Comparison of ENCODE assay signal across 8 cellular contexts in genomic region chr7:6106140-6106904, GRCh38. TPM values are rescaled to one million over a fixed set of nuclear protein-coding genes. Genes with fewer than 3 reads are reported as not detected.
DNase-seq lines count a peak whose midpoint lies in the region; ATAC-seq and TF ChIP-seq lines count a peak whose summit lies in the region.

No MANE protein-coding gene starts in this region.

- DNase-seq in CD1c-positive myeloid dendritic cell (ENCODE audit: extremely low spot score) (peak; percentile 39), HL-60 (ENCODE audit: low read depth in 1 of 2, low spot score in 1 of 2) (peak in 1 of 2 experiments; percentile 60), chondrocyte (ENCODE audit: low spot score) (peak; percentile 19), midbrain (lab: John Stamatoyannopoulos, UW) (peak; percentile 33), thyroid gland (no peak)

- no peak for TF ChIP-seq POLR2A in thyroid gland (IDR thresholded peaks at IDR 0.05)

- H3K27ac Mint-ChIP-seq in T-helper 1 cell treated with Interleukin-12 subunit alpha and Interleukin-12 subunit beta and Interleukin-4 antibody, amounts not matched to agents 30 μg/mL and 1 μg/mL, for 36 hours, result peak overlapping the region; percentile 92
- H3K27ac Mint-ChIP-seq in chondrocyte (ENCODE audit: unreplicated experiment), result peak overlapping the region; percentile 90

- H3K9me3 ChIP-seq in thyroid gland, result no peaks in the 10 kb centered on the region

- H3K4me3 ChIP-seq in HL-60 (replicated peaks; ENCODE audit: insufficient read depth, low read length) (peak overlapping the region; percentile 86), thyroid gland (replicated peaks in 1 of 3) (peak overlapping the region in 2 of 3 donors; percentile 34 to 52)

- no peaks in the 10 kb centered on the region for H3K27me3 Mint-ChIP-seq in T-helper 1 cell treated with Interleukin-12 subunit alpha and Interleukin-12 subunit beta and Interleukin-4 antibody, amounts not matched to agents 30 μg/mL and 1 μg/mL, for 36 hours (ENCODE audit: low read depth)
- no peaks in the 10 kb centered on the region for H3K27me3 Mint-ChIP-seq in chondrocyte (ENCODE audit: low read depth)

- H3K27ac ChIP-seq in HL-60 (replicated peaks) (peak overlapping the region; percentile 63), thyroid gland (peak overlapping the region in 2 of 3 donors; percentile 69)

- peak overlapping the region; percentile 91 for H3K4me3 Mint-ChIP-seq in T-helper 1 cell treated with Interleukin-12 subunit alpha and Interleukin-12 subunit beta and Interleukin-4 antibody, amounts not matched to agents 30 μg/mL and 1 μg/mL, for 36 hours
- peak overlapping the region; percentile 76 for H3K4me3 Mint-ChIP-seq in chondrocyte (ENCODE audit: unreplicated experiment)

- H3K4me1 ChIP-seq in thyroid gland, result peaks cover 9 to 17% of the 10 kb centered on the region in 2 donors

- peaks cover 25% of the 10 kb centered on the region for H3K4me1 Mint-ChIP-seq in T-helper 1 cell treated with Interleukin-12 subunit alpha and Interleukin-12 subunit beta and Interleukin-4 antibody, amounts not matched to agents 30 μg/mL and 1 μg/mL, for 36 hours (ENCODE audit: low read depth)
- H3K4me1 Mint-ChIP-seq in chondrocyte (ENCODE audit: low read depth), result peaks cover 32% of the 10 kb centered on the region

- no peaks in the 10 kb centered on the region for H3K27me3 ChIP-seq in HL-60 (ENCODE audit: insufficient read depth, poor library complexity, severe bottlenecking)
- no peaks in the 10 kb centered on the region for H3K27me3 ChIP-seq in thyroid gland

- peaks cover 16% of the 10 kb centered on the region for H3K36me3 Mint-ChIP-seq in T-helper 1 cell treated with Interleukin-12 subunit alpha and Interleukin-12 subunit beta and Interleukin-4 antibody, amounts not matched to agents 30 μg/mL and 1 μg/mL, for 36 hours (ENCODE audit: low read depth)
- H3K36me3 Mint-ChIP-seq in chondrocyte (ENCODE audit: low read depth), result peaks cover 3% of the 10 kb centered on the region

- intact Hi-C loops in thyroid gland (cut with DNase I), result no loop called here

- ATAC-seq in GM21576 (IDR thresholded peaks at IDR 0.05; ENCODE audit: unreplicated experiment) (no peak), GM18868 (IDR thresholded peaks at IDR 0.05; ENCODE audit: unreplicated experiment) (no peak)

- no peaks in the 10 kb centered on the region for H3K9me3 Mint-ChIP-seq in T-helper 1 cell treated with Interleukin-12 subunit alpha and Interleukin-12 subunit beta and Interleukin-4 antibody, amounts not matched to agents 30 μg/mL and 1 μg/mL, for 36 hours
- no peaks in the 10 kb centered on the region for H3K9me3 Mint-ChIP-seq in chondrocyte (ENCODE audit: low read depth)

- no peaks in the 10 kb centered on the region for H3K36me3 ChIP-seq in thyroid gland

- 15 to 16% methylated on average over 10 of the region's 10 CpGs for WGBS in thyroid gland, 2 donors

- TF ChIP-seq CTCF in HL-60 (IDR thresholded peaks at IDR 0.05; ENCODE audit: insufficient read depth, low read length) (no peak), chondrocyte (IDR thresholded peaks at IDR 0.05) (peak; percentile 68), thyroid gland (IDR thresholded peaks at IDR 0.05) (peak in 2 of 6 experiments; percentile 11 to 16)

RNA-seq across cellular contexts. Expression of gene USP42, which starts 1.6 kb away (rescaled TPM):
- total RNA-seq in chondrocyte (10.8 to 11.9 TPM (median 11.0 TPM) in 3 replicates), thyroid gland (10 to 100 TPM in 3 of 4 donors, 1 to 10 TPM in 1; 9.9 to 14.7 (median 10.6) TPM)

RNA-seq across cellular contexts. Expression of gene EIF2AK1, which starts 47.3 kb away (rescaled TPM):
- total RNA-seq in chondrocyte (79.0 to 94.8 TPM (median 79.6 TPM) in 3 replicates), thyroid gland (100 to 1,000 TPM in 3 of 4 donors, 10 to 100 TPM in 1; 55.9 to 307 (median 199) TPM)

Comparison
In these comparisons a context has a peak if more than half of its experiments do, and no peak if none do; other contexts are left out.
1. DNase-seq: peak in CD1c-positive myeloid dendritic cell (single experiment), chondrocyte (single experiment) and midbrain (single experiment); none in thyroid gland (0 of 2).